In the genomic region with DNA sequence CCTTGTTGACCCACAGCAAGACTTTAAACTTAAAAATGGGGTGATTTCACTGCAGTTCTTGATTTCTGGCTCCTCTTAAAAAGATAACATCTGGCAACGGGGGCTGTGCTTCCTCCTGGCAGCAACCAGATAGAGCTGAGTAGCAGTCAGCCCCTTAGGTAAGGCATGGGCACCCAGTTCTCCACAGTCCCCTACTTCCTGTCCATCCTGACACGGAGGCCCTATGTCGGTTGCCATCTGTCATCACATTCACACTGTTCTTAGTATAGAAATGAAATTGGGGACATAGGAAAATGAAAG, we compare ENCODE assay signal across 17 cellular contexts. TPM values are rescaled to one million over a fixed set of nuclear protein-coding genes. Genes with fewer than 3 reads are reported as not detected.
DNase-seq lines count a peak whose midpoint lies in the region; ATAC-seq and TF ChIP-seq lines count a peak whose summit lies in the region.
"Had no signal": no experiment of that assay in that cellular context is flagged by ENCODE, and none has a peak within 500 bp of the region (broad histone marks: within the 10 kb centered on the region; RNA-seq: fewer than 3 reads in every experiment).

No MANE protein-coding gene starts in this region.

- H3K9me3 ChIP-seq in SK-N-MC (ENCODE audit: low read depth, low read length) (no peaks in the 10 kb centered on the region), upper lobe of right lung (no peaks in the 10 kb centered on the region)
- H3K9me3 ChIP-seq: breast epithelium, heart right ventricle, left lung, uterus had no signal

- H3K4me3 ChIP-seq in SK-N-MC = no peak overlapping the region
- no peak overlapping the region for H3K4me3 ChIP-seq in upper lobe of right lung
- H3K4me3 ChIP-seq: breast epithelium, heart right ventricle, left lung, uterus had no signal

- no peak overlapping the region for H3K9ac ChIP-seq in SK-N-MC (ENCODE audit: insufficient read length)

- peaks cover under 1% of the 10 kb centered on the region for H3K4me1 Mint-ChIP-seq in activated naive CD4-positive, alpha-beta T cell treated with anti-CD3 and anti-CD28 coated beads, Interleukin-2, amount 10 ng/mL, durations not matched to agents 7 days and 5 days
- H3K4me1 Mint-ChIP-seq in dendritic cell treated with granulocyte-macrophage colony-stimulating factor and Interleukin-4, amounts not matched to agents 40 ng/mL and 50 ng/mL, for 4 days (ENCODE audit: low read depth) = peaks cover 59% of the 10 kb centered on the region
- H3K4me1 Mint-ChIP-seq: WTC11 had no signal

- H3K27me3 ChIP-seq in upper lobe of right lung = no peaks in the 10 kb centered on the region
- H3K27me3 ChIP-seq: breast epithelium, heart right ventricle, left lung, uterus had no signal

- CTCF ChIA-PET in activated naive CD4-positive, alpha-beta T cell treated with anti-CD3 and anti-CD28 coated beads, Interleukin-2, amount 10 ng/mL, durations not matched to agents 7 days and 5 days (lab: Charles Lee) = interaction anchor here (1.6 to 5.7 kb wide), 2 partner anchors 9 to 10 kb away, joined by 4 to 31 read pairs; a partner anchor contains a TSS

- H3K27me3 Mint-ChIP-seq in activated naive CD4-positive, alpha-beta T cell treated with anti-CD3 and anti-CD28 coated beads, Interleukin-2, amount 10 ng/mL, durations not matched to agents 7 days and 5 days = no peaks in the 10 kb centered on the region
- no peaks in the 10 kb centered on the region for H3K27me3 Mint-ChIP-seq in dendritic cell treated with granulocyte-macrophage colony-stimulating factor and Interleukin-4, amounts not matched to agents 40 ng/mL and 50 ng/mL, for 4 days

- no peak for ATAC-seq in activated naive CD4-positive, alpha-beta T cell treated with anti-CD3 and anti-CD28 coated beads, Interleukin-2, amount 50 U/mL, for 72 hours
- ATAC-seq in upper lobe of right lung (no peak), left lobe of liver (no peak)
- ATAC-seq: left lung, WTC11 had no signal

- H3K27ac Mint-ChIP-seq in activated naive CD4-positive, alpha-beta T cell treated with anti-CD3 and anti-CD28 coated beads, Interleukin-2, amount 50 U/mL, for 72 hours = peak overlapping the region; percentile 31 to 87
- no peak overlapping the region for H3K27ac Mint-ChIP-seq in activated naive CD4-positive, alpha-beta T cell treated with anti-CD3 and anti-CD28 coated beads, Interleukin-2, amount 10 ng/mL, durations not matched to agents 7 days and 5 days
- peak overlapping the region; percentile 99 for H3K27ac Mint-ChIP-seq in dendritic cell treated with granulocyte-macrophage colony-stimulating factor and Interleukin-4, amounts not matched to agents 40 ng/mL and 50 ng/mL, for 4 days
- H3K27ac Mint-ChIP-seq: WTC11 had no signal

- H3K4me3 Mint-ChIP-seq in activated naive CD4-positive, alpha-beta T cell treated with anti-CD3 and anti-CD28 coated beads, Interleukin-2, amount 10 ng/mL, durations not matched to agents 7 days and 5 days = no peak overlapping the region
- H3K4me3 Mint-ChIP-seq in dendritic cell treated with granulocyte-macrophage colony-stimulating factor and Interleukin-4, amounts not matched to agents 40 ng/mL and 50 ng/mL, for 4 days = no peak overlapping the region
- H3K4me3 Mint-ChIP-seq: WTC11 had no signal

- intact Hi-C loops in dendritic cell treated with granulocyte-macrophage colony-stimulating factor and Interleukin-4, amounts not matched to agents 40 ng/mL and 50 ng/mL, for 4 days (cut with micrococcal nuclease) = no loop called here
- intact Hi-C loops in upper lobe of right lung (cut with DNase I) = no loop called here

- TF ChIP-seq CTCF in upper lobe of right lung (IDR thresholded peaks at IDR 0.05) = no peak

- H3K27ac ChIP-seq in SK-N-MC (0 out of 2 replicates have a peak overlapping the region, but pooled peaks have one; percentile 31), upper lobe of right lung (peak overlapping the region; percentile 1)
- H3K27ac ChIP-seq: breast epithelium, epithelial cell of prostate, heart right ventricle, left lung, uterus had no signal

- H3K9me3 Mint-ChIP-seq in activated naive CD4-positive, alpha-beta T cell treated with anti-CD3 and anti-CD28 coated beads, Interleukin-2, amount 50 U/mL, for 72 hours = no peaks in the 10 kb centered on the region
- no peaks in the 10 kb centered on the region for H3K9me3 Mint-ChIP-seq in activated naive CD4-positive, alpha-beta T cell treated with anti-CD3 and anti-CD28 coated beads, Interleukin-2, amount 10 ng/mL, durations not matched to agents 7 days and 5 days
- H3K9me3 Mint-ChIP-seq in dendritic cell treated with granulocyte-macrophage colony-stimulating factor and Interleukin-4, amounts not matched to agents 40 ng/mL and 50 ng/mL, for 4 days = no peaks in the 10 kb centered on the region
- H3K9me3 Mint-ChIP-seq: WTC11 had no signal

- DNase-seq in activated naive CD4-positive, alpha-beta T cell treated with anti-CD3 and anti-CD28 coated beads, Interleukin-2, amount 50 U/mL, for 72 hours (ENCODE audit: low spot score in 2 of 2) = no peak
- DNase-seq in activated naive CD4-positive, alpha-beta T cell treated with anti-CD3 and anti-CD28 coated beads, Interleukin-2, amount 10 ng/mL, durations not matched to agents 7 days and 5 days = no peak
- no peak for DNase-seq in SK-N-MC (ENCODE audit: low read depth, low spot score)
- no peak for DNase-seq in upper lobe of right lung
- no peak for DNase-seq in stimulated activated CD4-positive, alpha-beta T cell treated with anti-CD3 and anti-CD28 coated beads, Interleukin-15, amount 100 ng/mL, for 24 hours
- DNase-seq in activated CD8-positive, alpha-beta memory T cell treated with anti-CD3 and anti-CD28 coated beads, Interleukin-2, amount 50 U/mL, for 48 hours = no peak
- DNase-seq in left lobe of liver (ENCODE audit: low spot score) = no peak
- DNase-seq: heart right ventricle, left lung, NCI-H146, NCI-H526, occipital lobe, uterus had no signal

- no peaks in the 10 kb centered on the region for H3K4me1 ChIP-seq in upper lobe of right lung
- H3K4me1 ChIP-seq: breast epithelium, left lung, uterus had no signal

- peaks cover 6 to 14% of the 10 kb centered on the region in 2 donors for H3K36me3 Mint-ChIP-seq in activated naive CD4-positive, alpha-beta T cell treated with anti-CD3 and anti-CD28 coated beads, Interleukin-2, amount 50 U/mL, for 72 hours
- peaks cover 53% of the 10 kb centered on the region for H3K36me3 Mint-ChIP-seq in activated naive CD4-positive, alpha-beta T cell treated with anti-CD3 and anti-CD28 coated beads, Interleukin-2, amount 10 ng/mL, durations not matched to agents 7 days and 5 days
- peaks cover 97% of the 10 kb centered on the region for H3K36me3 Mint-ChIP-seq in dendritic cell treated with granulocyte-macrophage colony-stimulating factor and Interleukin-4, amounts not matched to agents 40 ng/mL and 50 ng/mL, for 4 days (ENCODE audit: low read depth)

- peaks cover 27% of the 10 kb centered on the region for H3K36me3 ChIP-seq in SK-N-MC (ENCODE audit: insufficient read depth, low read length)
- peaks cover 93% of the 10 kb centered on the region for H3K36me3 ChIP-seq in upper lobe of right lung
- H3K36me3 ChIP-seq: uterus had no signal

RNA-seq across cellular contexts. Expression of a gene that starts 11.7 kb away (rescaled TPM):
- 100 to 1,000 TPM; 249 to 277 TPM for total RNA-seq in activated naive CD4-positive, alpha-beta T cell treated with anti-CD3 and anti-CD28 coated beads, Interleukin-2, amount 50 U/mL, for 72 hours
- total RNA-seq in upper lobe of right lung = 2,961 TPM
- total RNA-seq in left lobe of liver = 89.1 TPM

RNA-seq across cellular contexts. Expression of a gene that starts 43.5 kb away (rescaled TPM):
- 10 to 100 TPM; 91.9 to 94.4 TPM for total RNA-seq in activated naive CD4-positive, alpha-beta T cell treated with anti-CD3 and anti-CD28 coated beads, Interleukin-2, amount 50 U/mL, for 72 hours
- 31.1 TPM for total RNA-seq in upper lobe of right lung
- total RNA-seq in left lobe of liver = 9.9 TPM

RNA-seq across cellular contexts. Expression of a gene that starts 48.5 kb away (rescaled TPM):
- total RNA-seq in activated naive CD4-positive, alpha-beta T cell treated with anti-CD3 and anti-CD28 coated beads, Interleukin-2, amount 50 U/mL, for 72 hours = 1,000 to 10,000 TPM; 2,876 to 3,412 TPM
- 1,578 TPM for total RNA-seq in upper lobe of right lung
- 660 TPM for total RNA-seq in left lobe of liver

Comparison
In these comparisons a context has a peak if more than half of its experiments do, and no peak if none do; other contexts are left out.
1. RNA of a gene that starts 11.7 kb away (total RNA-seq): 2,961 TPM in upper lobe of right lung (single experiment); 249 to 277 TPM in activated naive CD4-positive, alpha-beta T cell treated with anti-CD3 and anti-CD28 coated beads, Interleukin-2, amount 50 U/mL, for 72 hours and 89.1 TPM in left lobe of liver (single experiment); every median in the first group is over 10 times any median in the second.